8 cellular contexts compared by ENCODE assay signal in the genomic region with DNA sequence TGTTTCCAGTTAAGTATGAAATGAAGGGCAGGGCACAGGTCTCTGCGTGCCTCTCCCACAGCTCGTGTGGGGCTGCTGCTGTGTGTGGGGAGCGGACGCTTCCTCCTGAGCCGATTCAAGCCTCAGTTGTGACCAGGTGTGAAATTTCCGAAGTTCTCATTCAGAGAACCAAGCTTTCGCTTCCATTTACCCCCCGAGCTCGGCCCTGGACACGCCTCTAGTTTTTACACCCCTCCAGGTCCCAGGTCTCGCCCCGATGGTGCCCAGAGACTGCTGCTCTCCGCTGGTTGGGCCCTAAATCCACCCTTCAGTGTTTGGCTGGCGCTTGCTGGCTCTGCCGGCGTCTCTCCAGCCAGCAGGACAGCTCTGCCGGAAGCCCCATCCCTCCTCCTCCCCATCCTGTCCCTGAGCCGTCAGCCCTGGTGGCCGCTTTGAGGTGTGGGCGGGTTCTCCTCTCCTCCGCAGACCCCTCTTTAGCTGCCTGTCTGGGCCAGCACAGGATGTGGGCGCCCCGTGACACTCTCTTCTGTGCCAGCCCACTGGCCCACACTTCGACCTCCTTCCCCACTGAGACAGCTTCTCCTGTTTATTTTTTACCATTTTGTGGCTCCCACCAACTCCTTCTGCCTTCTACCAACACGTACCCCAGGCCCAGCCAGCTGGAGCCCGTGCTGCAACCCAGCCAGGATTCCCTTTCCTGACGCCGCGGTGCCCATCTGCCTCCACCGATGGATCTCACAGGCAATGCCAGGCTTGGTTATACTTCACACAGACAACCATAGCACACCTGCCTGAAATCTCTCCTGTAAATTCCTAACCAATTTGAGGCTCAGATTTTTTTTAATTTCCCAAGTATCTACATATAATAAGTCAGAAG.
DNase-seq lines count a peak whose midpoint lies in the region; ATAC-seq lines count a peak whose summit lies in the region.

No MANE protein-coding gene starts in this region.

- no peaks in the 10 kb centered on the region for H3K36me3 ChIP-seq in CD8-positive, alpha-beta memory T cell (ENCODE audit: insufficient read depth, low read length)

- H3K4me3 Mint-ChIP-seq in CD8-positive, alpha-beta memory T cell: peak overlapping the region; percentile 79 to 94 (median 86)
- peak overlapping the region; percentile 63 for H3K4me3 Mint-ChIP-seq in activated T-cell treated with anti-CD3 and anti-CD28 coated beads, Interleukin-2, amount 50 U/mL, for 4 hours
- peak overlapping the region; percentile 74 to 99 (median 86) for H3K4me3 Mint-ChIP-seq in naive thymus-derived CD8-positive, alpha-beta T cell

- H3K4me1 Mint-ChIP-seq in CD8-positive, alpha-beta memory T cell: peaks cover 53 to 70% (median 53%) of the 10 kb centered on the region in 3 donors
- H3K4me1 Mint-ChIP-seq in activated T-cell treated with anti-CD3 and anti-CD28 coated beads, Interleukin-2, amount 50 U/mL, for 4 hours (ENCODE audit: low read depth): peaks cover 46% of the 10 kb centered on the region
- H3K4me1 Mint-ChIP-seq in naive thymus-derived CD8-positive, alpha-beta T cell: peaks cover 59 to 80% (median 71%) of the 10 kb centered on the region in 4 donors

- peaks cover 0 to 8% of the 10 kb centered on the region in 2 donors for H3K27me3 Mint-ChIP-seq in CD8-positive, alpha-beta memory T cell
- H3K27me3 Mint-ChIP-seq in activated T-cell treated with anti-CD3 and anti-CD28 coated beads, Interleukin-2, amount 50 U/mL, for 4 hours (ENCODE audit: low read depth): peaks cover 19% of the 10 kb centered on the region
- H3K27me3 Mint-ChIP-seq in naive thymus-derived CD8-positive, alpha-beta T cell: no peaks in the 10 kb centered on the region

- DNase-seq in CD8-positive, alpha-beta memory T cell: peak; percentile 56 to 82 (median 62)
- peak; percentile 30 for DNase-seq in activated T-cell treated with anti-CD3 and anti-CD28 coated beads, Interleukin-2, amount 50 U/mL, for 4 hours
- peak; percentile 14 to 87 (median 68) for DNase-seq in naive thymus-derived CD8-positive, alpha-beta T cell
- no peak for DNase-seq in NCI-H2081 (lab: John Stamatoyannopoulos, UW)
- no peak for DNase-seq in A172 (ENCODE audit: low spot score)
- no peak for DNase-seq in inferior parietal cortex (ENCODE audit: extremely low spot score)

- ATAC-seq in HG03097 (IDR thresholded peaks at IDR 0.05; ENCODE audit: low FRiP score, unreplicated experiment): peak; percentile 81
- ATAC-seq in activated T-cell treated with anti-CD3 and anti-CD28 coated beads, Interleukin-2, amount 50 U/mL, for 4 hours: peak; percentile 68 to 74
- peak; percentile 86 to 88 for ATAC-seq in naive thymus-derived CD8-positive, alpha-beta T cell
- ATAC-seq in GM21786 (IDR thresholded peaks at IDR 0.05; ENCODE audit: unreplicated experiment): no peak

- peaks cover 0 to 7% (median 0%) of the 10 kb centered on the region in 3 donors for H3K36me3 Mint-ChIP-seq in CD8-positive, alpha-beta memory T cell
- peaks cover 3% of the 10 kb centered on the region for H3K36me3 Mint-ChIP-seq in activated T-cell treated with anti-CD3 and anti-CD28 coated beads, Interleukin-2, amount 50 U/mL, for 4 hours (ENCODE audit: insufficient read depth)
- H3K36me3 Mint-ChIP-seq in naive thymus-derived CD8-positive, alpha-beta T cell: peaks cover 0 to 7% (median 0%) of the 10 kb centered on the region in 3 donors

- peak overlapping the region; percentile 88 to 98 (median 94) for H3K27ac Mint-ChIP-seq in CD8-positive, alpha-beta memory T cell
- peak overlapping the region; percentile 83 to 99 (median 94) for H3K27ac Mint-ChIP-seq in naive thymus-derived CD8-positive, alpha-beta T cell

- peak overlapping the region; percentile 36 for H3K4me3 ChIP-seq in CD8-positive, alpha-beta memory T cell (ENCODE audit: low read length)

- no peaks in the 10 kb centered on the region for H3K9me3 ChIP-seq in CD8-positive, alpha-beta memory T cell (ENCODE audit: low read length)

- POLR2A ChIA-PET in CD8-positive, alpha-beta memory T cell (lab: Charles Lee): interaction anchor here (0.9 to 2.5 kb wide), 2 partner anchors 59 to 139 kb away, joined by 3 to 40 read pairs; no protein-coding TSS in a partner anchor
- POLR2A ChIA-PET in naive thymus-derived CD8-positive, alpha-beta T cell (lab: Charles Lee): interaction anchor here (0.6 to 4.8 kb wide), 8 partner anchors 52 to 396 kb away, joined by 3 to 77 read pairs (median 5); partner anchors contain the start of genes DLL1, DYNLT2 and ERMARD

- peak overlapping the region; percentile 45 for H3K27ac ChIP-seq in CD8-positive, alpha-beta memory T cell (ENCODE audit: low read depth, low read length)

- H3K27me3 ChIP-seq in CD8-positive, alpha-beta memory T cell (ENCODE audit: insufficient read depth, low read length, poor library complexity, severe bottlenecking): no peaks in the 10 kb centered on the region

- CTCF ChIA-PET in CD8-positive, alpha-beta memory T cell (lab: Charles Lee): interaction anchor here (1.0 to 1.6 kb wide), 9 partner anchors 13 to 358 kb away, joined by 3 to 7 read pairs (median 5); partner anchors contain the start of gene DLL1

- H3K9me3 Mint-ChIP-seq in CD8-positive, alpha-beta memory T cell: peaks cover 0 to 8% (median 3%) of the 10 kb centered on the region in 5 donors
- peaks cover 5% of the 10 kb centered on the region for H3K9me3 Mint-ChIP-seq in activated T-cell treated with anti-CD3 and anti-CD28 coated beads, Interleukin-2, amount 50 U/mL, for 4 hours
- peaks cover 0 to 11% (median 3%) of the 10 kb centered on the region in 9 donors for H3K9me3 Mint-ChIP-seq in naive thymus-derived CD8-positive, alpha-beta T cell

- H3K4me1 ChIP-seq in CD8-positive, alpha-beta memory T cell (ENCODE audit: insufficient read depth, low read length): peaks cover 51% of the 10 kb centered on the region

Comparison
In these comparisons a context has a peak if more than half of its experiments do, and no peak if none do; other contexts are left out.
1. DNase-seq: peak in CD8-positive, alpha-beta memory T cell (5 of 5), activated T-cell treated with anti-CD3 and anti-CD28 coated beads, Interleukin-2, amount 50 U/mL, for 4 hours (single experiment) and naive thymus-derived CD8-positive, alpha-beta T cell (10 of 10); none in NCI-H2081 (0 of 2), A172 (single experiment) and inferior parietal cortex (single experiment).
2. Peak in every context shown above with its lines, with median percentiles within 50 percentile points of each other: H3K4me3 Mint-ChIP-seq.